In genomic region chr18:9809686-9810085, GRCh38 we compare ENCODE assay signal across 1 cellular context.
TF ChIP-seq lines count a peak whose summit lies in the region.

No MANE protein-coding gene starts in this region.

TF ChIP-seq in H1, 55 proteins besides CTCF, POLR2A, EP300 and RAD21:
- TF ChIP-seq TEAD4 (IDR thresholded peaks at IDR 0.05; ENCODE audit: low read depth, low read length) (no peak), CEBPB (IDR thresholded peaks at IDR 0.05; ENCODE audit: low read depth, low read length) (no peak), KDM1A (IDR thresholded peaks at IDR 0.05; ENCODE audit: borderline replicate concordance, low read length) (no peak), TBP (IDR thresholded peaks at IDR 0.05; ENCODE audit: low read depth, low read length) (no peak), PHF8 (conservative IDR thresholded peaks at IDR 0.05; ENCODE audit: low read depth, low read length) (no peak), ATF3 (IDR thresholded peaks at IDR 0.05; ENCODE audit: insufficient read depth, low read depth, low read length) (no peak), ATF2 (IDR thresholded peaks at IDR 0.05; ENCODE audit: low read length) (no peak), USF2 (IDR thresholded peaks at IDR 0.05; ENCODE audit: low read length) (no peak)
